ENCODE assay signal across 7 cellular contexts in genomic region chr14:93116676-93117200, GRCh38. TPM values are rescaled to one million over a fixed set of nuclear protein-coding genes. Genes with fewer than 3 reads are reported as not detected.
DNase-seq lines count a peak whose midpoint lies in the region; ATAC-seq and TF ChIP-seq lines count a peak whose summit lies in the region.

No MANE protein-coding gene starts in this region.

- ATAC-seq in stimulated activated naive B cell treated with anti-CD40 and anti-IgM and Interleukin-4, amounts not matched to agents 10 μg/mL and 1 μg/mL and 100 μg/mL, for 72 hours (replicated peaks): no peak
- ATAC-seq in HG02885 (IDR thresholded peaks at IDR 0.05; ENCODE audit: poor library complexity, unreplicated experiment): no peak

- peaks cover 15% of the 10 kb centered on the region for H3K4me1 ChIP-seq in iPS-15b (ENCODE audit: control insufficient read depth, insufficient read depth, low read length)

- H3K9me3 ChIP-seq in iPS-15b (ENCODE audit: control insufficient read depth, insufficient read depth, low read length): no peaks in the 10 kb centered on the region

- no peaks in the 10 kb centered on the region for H3K9me3 Mint-ChIP-seq in activated CD4-positive, alpha-beta memory T cell treated with anti-CD3 and anti-CD28 coated beads for 36 hours
- no peaks in the 10 kb centered on the region for H3K9me3 Mint-ChIP-seq in stimulated activated naive B cell treated with anti-CD40 and anti-IgM and Interleukin-4, amounts not matched to agents 10 μg/mL and 1 μg/mL and 100 μg/mL, for 72 hours

- no peaks in the 10 kb centered on the region for H3K27me3 Mint-ChIP-seq in activated CD4-positive, alpha-beta memory T cell treated with anti-CD3 and anti-CD28 coated beads for 36 hours
- H3K27me3 Mint-ChIP-seq in stimulated activated naive B cell treated with anti-CD40 and anti-IgM and Interleukin-4, amounts not matched to agents 10 μg/mL and 1 μg/mL and 100 μg/mL, for 72 hours: no peaks in the 10 kb centered on the region

- intact Hi-C loops in activated CD4-positive, alpha-beta memory T cell treated with anti-CD3 and anti-CD28 coated beads for 36 hours (cut with micrococcal nuclease): loop anchor here (5.0 to 10.0 kb wide), 2 partner anchors 216 to 498 kb away; partner anchors contain the start of gene BTBD7

- no peak overlapping the region for H3K9ac ChIP-seq in iPS-15b (ENCODE audit: low read depth, low read length)

- no peaks in the 10 kb centered on the region for H3K36me3 ChIP-seq in iPS-15b (ENCODE audit: control insufficient read depth, insufficient read depth, low read length)

- DNase-seq in HFF-Myc (ENCODE audit: extremely low read depth, low read depth): no peak
- DNase-seq in activated CD4-positive, alpha-beta memory T cell treated with anti-CD3 and anti-CD28 coated beads for 36 hours: no peak
- no peak for DNase-seq in stimulated activated naive B cell treated with anti-CD40 and anti-IgM and Interleukin-4, amounts not matched to agents 10 μg/mL and 1 μg/mL and 100 μg/mL, for 72 hours
- no peak for DNase-seq in amniotic stem cell (lab: John Stamatoyannopoulos, UW)
- no peak for DNase-seq in iPS-NIHi7 (ENCODE audit: extremely low spot score)

- peak overlapping the region; percentile 67 for H3K4me3 Mint-ChIP-seq in activated CD4-positive, alpha-beta memory T cell treated with anti-CD3 and anti-CD28 coated beads for 36 hours
- H3K4me3 Mint-ChIP-seq in stimulated activated naive B cell treated with anti-CD40 and anti-IgM and Interleukin-4, amounts not matched to agents 10 μg/mL and 1 μg/mL and 100 μg/mL, for 72 hours: peak overlapping the region; percentile 72 to 85

- H3K4me1 Mint-ChIP-seq in activated CD4-positive, alpha-beta memory T cell treated with anti-CD3 and anti-CD28 coated beads for 36 hours (ENCODE audit: low read depth): peaks cover 24% of the 10 kb centered on the region
- peaks cover 37% of the 10 kb centered on the region in 2 donors for H3K4me1 Mint-ChIP-seq in stimulated activated naive B cell treated with anti-CD40 and anti-IgM and Interleukin-4, amounts not matched to agents 10 μg/mL and 1 μg/mL and 100 μg/mL, for 72 hours

- no peaks in the 10 kb centered on the region for H3K36me3 Mint-ChIP-seq in activated CD4-positive, alpha-beta memory T cell treated with anti-CD3 and anti-CD28 coated beads for 36 hours
- H3K36me3 Mint-ChIP-seq in stimulated activated naive B cell treated with anti-CD40 and anti-IgM and Interleukin-4, amounts not matched to agents 10 μg/mL and 1 μg/mL and 100 μg/mL, for 72 hours: peaks cover 0 to 3% of the 10 kb centered on the region in 2 donors

- H3K4me3 ChIP-seq in HFF-Myc (replicated peaks; ENCODE audit: low read depth, low read length) (peak overlapping the region; percentile 56), iPS-15b (ENCODE audit: low read depth, low read length) (peak overlapping the region; percentile 63)

- POLR2A ChIA-PET in activated CD4-positive, alpha-beta memory T cell treated with anti-CD3 and anti-CD28 coated beads for 36 hours (lab: Charles Lee): interaction anchor here (1.8 kb wide), 1 partner anchor 68 kb away, joined by 4 read pairs; the partner anchor contains the start of genes LYSET and MOAP1

- no peaks in the 10 kb centered on the region for H3K27me3 ChIP-seq in iPS-15b (ENCODE audit: control insufficient read depth, insufficient read depth, low read length)

- CTCF ChIA-PET in activated CD4-positive, alpha-beta memory T cell treated with anti-CD3 and anti-CD28 coated beads for 36 hours (lab: Charles Lee): interaction anchor here (0.9 to 8.6 kb wide), 5 partner anchors 13 to 61 kb away, joined by 3 to 152 read pairs (median 3); no protein-coding TSS in a partner anchor

- TF ChIP-seq CTCF in HFF-Myc (IDR thresholded peaks at IDR 0.05; ENCODE audit: low read depth, low read length, missing control alignments): no peak

- H3K27ac Mint-ChIP-seq in activated CD4-positive, alpha-beta memory T cell treated with anti-CD3 and anti-CD28 coated beads for 36 hours: peak overlapping the region; percentile 74
- peak overlapping the region; percentile 25 for H3K27ac Mint-ChIP-seq in stimulated activated naive B cell treated with anti-CD40 and anti-IgM and Interleukin-4, amounts not matched to agents 10 μg/mL and 1 μg/mL and 100 μg/mL, for 72 hours

RNA-seq across cellular contexts. Expression of gene ITPK1, which starts 1.0 kb away (rescaled TPM):
- total RNA-seq in activated CD4-positive, alpha-beta memory T cell treated with anti-CD3 and anti-CD28 coated beads for 36 hours: 10 to 100 TPM; 28.1 to 35.2 TPM
